Comparison of ENCODE assay signal across 9 cellular contexts in the genomic region with DNA sequence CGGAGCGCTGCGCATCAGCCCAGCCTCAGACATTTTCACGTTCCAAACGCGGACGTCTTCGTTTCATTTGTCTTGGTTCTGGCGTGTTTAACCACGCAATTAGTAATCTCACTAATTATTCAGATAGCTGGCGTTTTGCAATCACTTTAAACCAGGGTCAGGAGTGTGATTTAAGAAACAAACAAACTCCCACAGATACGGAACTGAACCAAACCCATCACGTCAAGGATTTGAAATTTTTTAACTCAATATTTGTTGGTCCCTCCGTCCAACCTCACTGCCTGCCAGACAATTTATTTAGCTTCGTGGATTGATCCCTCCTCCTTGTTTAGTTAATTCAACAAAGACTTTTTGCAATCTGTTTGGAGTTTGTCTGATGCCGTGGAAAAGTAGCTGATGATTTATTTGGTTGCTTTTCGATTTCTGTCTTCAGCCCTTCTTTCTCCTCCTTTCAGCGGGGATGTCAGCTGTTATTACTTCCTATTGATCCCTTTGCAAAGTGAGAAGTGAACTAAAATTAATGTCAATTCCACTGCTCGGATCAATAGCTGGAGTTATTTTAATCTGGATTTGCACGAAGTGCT. TPM values are rescaled to one million over a fixed set of nuclear protein-coding genes. Genes with fewer than 3 reads are reported as not detected.
DNase-seq lines count a peak whose midpoint lies in the region; ATAC-seq and TF ChIP-seq lines count a peak whose summit lies in the region.
"Had no signal": no experiment of that assay in that cellular context is flagged by ENCODE, and none has a peak within 500 bp of the region (broad histone marks: within the 10 kb centered on the region; RNA-seq: fewer than 3 reads in every experiment).

No MANE protein-coding gene starts in this region.

- H3K4me3 ChIP-seq in HUES48 (ENCODE audit: low read depth, low read length): peak overlapping the region; percentile 95
- H3K4me3 ChIP-seq: adrenal gland had no signal

- POLR2A ChIA-PET in CD4-positive, alpha-beta T cell (lab: Charles Lee): no interaction called here

- peaks cover 32% of the 10 kb centered on the region for H3K27me3 Mint-ChIP-seq in CD4-positive, alpha-beta T cell
- H3K27me3 Mint-ChIP-seq in dendritic cell treated with granulocyte-macrophage colony-stimulating factor and Interleukin-4, amounts not matched to agents 40 ng/mL and 50 ng/mL, for 4 days: peaks cover 41% of the 10 kb centered on the region
- peaks cover 9 to 32% of the 10 kb centered on the region in 2 donors for H3K27me3 Mint-ChIP-seq in natural killer cell (ENCODE audit: low read depth in 2 of 2)

- H3K4me1 ChIP-seq in HUES48 (ENCODE audit: control insufficient read depth, insufficient read depth, low read length): peaks cover 25% of the 10 kb centered on the region

- no peaks in the 10 kb centered on the region for H3K9me3 ChIP-seq in CD4-positive, alpha-beta T cell (ENCODE audit: control insufficient read depth, low read length)
- H3K9me3 ChIP-seq in HUES48 (ENCODE audit: control insufficient read depth, insufficient read depth, low read length): no peaks in the 10 kb centered on the region
- H3K9me3 ChIP-seq: adrenal gland had no signal

- H3K27ac Mint-ChIP-seq in CD4-positive, alpha-beta T cell: no peak overlapping the region
- H3K27ac Mint-ChIP-seq in dendritic cell treated with granulocyte-macrophage colony-stimulating factor and Interleukin-4, amounts not matched to agents 40 ng/mL and 50 ng/mL, for 4 days: no peak overlapping the region
- no peak overlapping the region for H3K27ac Mint-ChIP-seq in natural killer cell

- CTCF ChIA-PET in CD4-positive, alpha-beta T cell (lab: Charles Lee): no interaction called here

- H3K9me3 Mint-ChIP-seq in CD4-positive, alpha-beta T cell: no peaks in the 10 kb centered on the region
- H3K9me3 Mint-ChIP-seq in dendritic cell treated with granulocyte-macrophage colony-stimulating factor and Interleukin-4, amounts not matched to agents 40 ng/mL and 50 ng/mL, for 4 days: no peaks in the 10 kb centered on the region
- no peaks in the 10 kb centered on the region for H3K9me3 Mint-ChIP-seq in natural killer cell

- H3K27me3 ChIP-seq in CD4-positive, alpha-beta T cell (ENCODE audit: control insufficient read depth, insufficient read depth, low read length): peaks cover 98% of the 10 kb centered on the region
- peaks cover 89% of the 10 kb centered on the region for H3K27me3 ChIP-seq in HUES48 (ENCODE audit: control insufficient read depth, insufficient read depth, low read length)

- no peak for TF ChIP-seq CTCF in CD4-positive, alpha-beta T cell (IDR thresholded peaks at IDR 0.05)
- no peak for TF ChIP-seq CTCF in natural killer cell (IDR thresholded peaks at IDR 0.05)

- peaks cover 36% of the 10 kb centered on the region for H3K4me1 Mint-ChIP-seq in CD4-positive, alpha-beta T cell (ENCODE audit: low read depth)
- H3K4me1 Mint-ChIP-seq in dendritic cell treated with granulocyte-macrophage colony-stimulating factor and Interleukin-4, amounts not matched to agents 40 ng/mL and 50 ng/mL, for 4 days (ENCODE audit: low read depth): peaks cover 50% of the 10 kb centered on the region
- peaks cover 23 to 44% of the 10 kb centered on the region in 2 donors for H3K4me1 Mint-ChIP-seq in natural killer cell

- H3K36me3 ChIP-seq in HUES48 (ENCODE audit: control insufficient read depth, insufficient read depth, low read length): peaks cover 14% of the 10 kb centered on the region
- H3K36me3 ChIP-seq: adrenal gland had no signal

- intact Hi-C loops in CD4-positive, alpha-beta T cell (cut with DNase I, micrococcal nuclease): no loop called here
- intact Hi-C loops in dendritic cell treated with granulocyte-macrophage colony-stimulating factor and Interleukin-4, amounts not matched to agents 40 ng/mL and 50 ng/mL, for 4 days (cut with micrococcal nuclease): no loop called here
- intact Hi-C loops in natural killer cell (cut with micrococcal nuclease): no loop called here

- no peaks in the 10 kb centered on the region for H3K36me3 Mint-ChIP-seq in CD4-positive, alpha-beta T cell (ENCODE audit: low read depth)
- no peaks in the 10 kb centered on the region for H3K36me3 Mint-ChIP-seq in dendritic cell treated with granulocyte-macrophage colony-stimulating factor and Interleukin-4, amounts not matched to agents 40 ng/mL and 50 ng/mL, for 4 days (ENCODE audit: low read depth)
- H3K36me3 Mint-ChIP-seq in natural killer cell: no peaks in the 10 kb centered on the region

- no peak for ATAC-seq in CD4-positive, alpha-beta T cell (ENCODE audit: poor library complexity)
- no peak for ATAC-seq in natural killer cell
- ATAC-seq in HG03097 (IDR thresholded peaks at IDR 0.05; ENCODE audit: low FRiP score, unreplicated experiment): no peak
- no peak for ATAC-seq in HG03520 (IDR thresholded peaks at IDR 0.05; ENCODE audit: unreplicated experiment)

- no peak for DNase-seq in CD4-positive, alpha-beta T cell
- no peak for DNase-seq in natural killer cell
- DNase-seq in NCI-H69 (lab: John Stamatoyannopoulos, UW): no peak
- DNase-seq in activated CD4-positive, CD25-positive, alpha-beta regulatory T cell (lab: John Stamatoyannopoulos, UW): no peak
- DNase-seq: adrenal gland had no signal

- no peak overlapping the region for H3K27ac ChIP-seq in CD4-positive, alpha-beta T cell (ENCODE audit: low read depth, low read length)
- H3K27ac ChIP-seq in HUES48 (ENCODE audit: low read depth, low read length): no peak overlapping the region
- H3K27ac ChIP-seq: adrenal gland had no signal

- no peak overlapping the region for H3K9ac ChIP-seq in HUES48 (ENCODE audit: low read depth, low read length)

- H3K4me3 Mint-ChIP-seq in CD4-positive, alpha-beta T cell: peak overlapping the region; percentile 70
- H3K4me3 Mint-ChIP-seq in dendritic cell treated with granulocyte-macrophage colony-stimulating factor and Interleukin-4, amounts not matched to agents 40 ng/mL and 50 ng/mL, for 4 days: peak overlapping the region; percentile 59
- peak overlapping the region; percentile 83 for H3K4me3 Mint-ChIP-seq in natural killer cell

RNA-seq across cellular contexts. Expression of gene RNF220, which starts 4.1 kb away (rescaled TPM):
- total RNA-seq in CD4-positive, alpha-beta T cell: 10 to 100 TPM; 76.0 to 77.9 TPM
- 100 to 1,000 TPM in 2 of 3 donors, 10 to 100 TPM in 1; 88.5 to 107 (median 105) TPM for total RNA-seq in natural killer cell

RNA-seq across cellular contexts. Expression of gene ERI3, which starts 54.1 kb away (rescaled TPM):
- total RNA-seq in CD4-positive, alpha-beta T cell: 10 to 100 TPM; 19.7 to 20.7 TPM
- 10 to 100 TPM; 28.3 to 35.3 (median 30.4) TPM for total RNA-seq in natural killer cell
